ENCODE assay signal across 12 cellular contexts in the genomic region with DNA sequence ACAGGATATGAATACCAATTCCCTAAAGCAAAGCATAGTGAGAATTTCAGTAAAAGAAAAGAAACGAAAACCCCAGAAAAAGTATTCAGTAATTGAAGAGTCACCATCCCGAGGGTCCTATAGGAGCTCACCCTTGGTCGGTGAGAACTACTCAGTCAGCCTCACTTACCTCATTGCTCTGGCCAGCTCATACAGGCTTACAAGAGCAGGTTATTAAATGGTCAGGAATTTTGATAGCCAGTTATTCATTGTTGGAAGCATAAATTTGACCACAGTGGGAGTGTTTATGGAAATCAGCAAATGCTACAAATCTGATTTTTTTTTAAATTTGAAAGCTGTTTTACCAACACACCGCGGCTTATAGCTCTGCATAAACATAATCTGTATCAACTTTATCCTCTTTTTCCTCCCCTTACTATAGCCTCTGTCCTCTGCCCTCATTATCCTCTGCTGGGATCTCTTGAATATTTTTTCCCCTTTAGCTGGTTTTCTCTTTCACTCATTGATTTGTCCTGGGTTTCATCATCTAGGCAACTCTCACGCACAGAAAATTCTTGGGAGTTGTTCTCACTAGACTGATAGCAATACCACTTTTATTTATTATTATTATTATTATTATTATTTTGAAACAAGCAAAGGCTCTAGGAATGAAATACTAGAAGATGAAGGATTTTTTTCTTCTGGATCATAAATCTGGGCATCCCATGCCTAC. TPM values are rescaled to one million over a fixed set of nuclear protein-coding genes. Genes with fewer than 3 reads are reported as not detected.
A peak's percentile ranks its signal among the peaks of the same experiment; 100 is the strongest.
DNase-seq lines count a peak whose midpoint lies in the region; ATAC-seq, FAIRE-seq and TF ChIP-seq lines count a peak whose summit lies in the region.
"Had no signal": no experiment of that assay in that cellular context is flagged by ENCODE, and none has a peak within 500 bp of the region (broad histone marks: within the 10 kb centered on the region; RNA-seq: fewer than 3 reads in every experiment).

No MANE protein-coding gene starts in this region.

- no peaks in the 10 kb centered on the region for H3K36me3 Mint-ChIP-seq in astrocyte (ENCODE audit: low read depth, unreplicated experiment)
- H3K36me3 Mint-ChIP-seq: activated CD4-positive, alpha-beta memory T cell treated with anti-CD3 and anti-CD28 coated beads for 36 hours; naive thymus-derived CD8-positive, alpha-beta T cell had no signal

- DNase-seq in HS-27A (ENCODE audit: low read depth) (peak; percentile 75), astrocyte (ENCODE audit: low read depth) (peak; percentile 97), kidney (no peak), medulla oblongata (ENCODE audit: extremely low spot score) (no peak), NK-92 (lab: John Stamatoyannopoulos, UW; ENCODE audit: unreplicated experiment) (no peak)
- DNase-seq: activated CD4-positive, alpha-beta memory T cell treated with anti-CD3 and anti-CD28 coated beads for 36 hours; cortex of kidney; naive thymus-derived CD8-positive, alpha-beta T cell had no signal

- H3K79me2 ChIP-seq in astrocyte (ENCODE audit: insufficient read depth, low read length) = no peaks in the 10 kb centered on the region

- peak overlapping the region; percentile 100 for H3K27ac Mint-ChIP-seq in astrocyte (ENCODE audit: unreplicated experiment)
- H3K27ac Mint-ChIP-seq: activated CD4-positive, alpha-beta memory T cell treated with anti-CD3 and anti-CD28 coated beads for 36 hours; naive thymus-derived CD8-positive, alpha-beta T cell had no signal

- no peak overlapping the region for H3K4me3 ChIP-seq in astrocyte (ENCODE audit: insufficient read depth, low read depth, low read length)
- H3K4me3 ChIP-seq in kidney (ENCODE audit: low read length in 2 of 2) = no peak overlapping the region
- no peak overlapping the region for H3K4me3 ChIP-seq in subcutaneous abdominal adipose tissue (ENCODE audit: low read depth in 1 of 5, low read length in 5 of 5)

- H4K20me1 ChIP-seq in astrocyte (ENCODE audit: insufficient read depth, low read length) = no peaks in the 10 kb centered on the region

- no peaks in the 10 kb centered on the region for H3K9me3 Mint-ChIP-seq in astrocyte (ENCODE audit: unreplicated experiment)
- H3K9me3 Mint-ChIP-seq: activated CD4-positive, alpha-beta memory T cell treated with anti-CD3 and anti-CD28 coated beads for 36 hours; naive thymus-derived CD8-positive, alpha-beta T cell had no signal

- H3K27me3 ChIP-seq in astrocyte (ENCODE audit: insufficient read depth, low read length) (no peaks in the 10 kb centered on the region), subcutaneous abdominal adipose tissue (ENCODE audit: control insufficient read depth in 5 of 5, insufficient read depth in 4 of 5, low read length in 5 of 5) (no peaks in the 10 kb centered on the region)

- H3K36me3 ChIP-seq in astrocyte (ENCODE audit: insufficient read depth, low read length) (no peaks in the 10 kb centered on the region), kidney (ENCODE audit: control insufficient read depth in 1 of 2, insufficient read depth in 2 of 2, low read length in 2 of 2) (no peaks in the 10 kb centered on the region), subcutaneous abdominal adipose tissue (ENCODE audit: control insufficient read depth in 5 of 5, insufficient read depth in 5 of 5, low read length in 5 of 5) (no peaks in the 10 kb centered on the region)

- TF ChIP-seq CTCF in astrocyte (IDR thresholded peaks at IDR 0.05; ENCODE audit: insufficient read depth, low read depth, low read length) = no peak
- no peak for TF ChIP-seq CTCF in kidney (IDR thresholded peaks at IDR 0.05; ENCODE audit: borderline replicate concordance, extremely low read depth, insufficient read depth)

- H3K27ac ChIP-seq in astrocyte (ENCODE audit: low read depth, low read length) (peak overlapping the region; percentile 97), kidney (ENCODE audit: low read depth in 2 of 2, low read length in 2 of 2) (peak overlapping the region; percentile 52 to 82), subcutaneous abdominal adipose tissue (ENCODE audit: low read depth, low read length) (peak overlapping the region; percentile 84)

- H2AFZ ChIP-seq in astrocyte (ENCODE audit: low read depth, low read length) = no peak overlapping the region

- peaks cover 50% of the 10 kb centered on the region for H3K4me1 Mint-ChIP-seq in astrocyte (ENCODE audit: low read depth, unreplicated experiment)
- H3K4me1 Mint-ChIP-seq: naive thymus-derived CD8-positive, alpha-beta T cell had no signal

- H3K9ac ChIP-seq in astrocyte (ENCODE audit: low read length) (peak overlapping the region; percentile 77), kidney (ENCODE audit: low read length in 2 of 2) (no peak overlapping the region), subcutaneous abdominal adipose tissue (ENCODE audit: low read length in 5 of 5) (peak overlapping the region in 2 of 5 donors; percentile 43 to 56)

- H3K4me2 ChIP-seq in astrocyte (ENCODE audit: low read length) = peak overlapping the region; percentile 75

- peaks cover 56% of the 10 kb centered on the region for H3K4me1 ChIP-seq in astrocyte (ENCODE audit: insufficient read depth, low read length)
- H3K4me1 ChIP-seq in kidney (ENCODE audit: control insufficient read depth in 1 of 2, insufficient read depth in 1 of 2, low read depth in 1 of 2, low read length in 2 of 2) = peaks cover 8 to 9% of the 10 kb centered on the region in 2 donors
- peaks cover 5 to 37% (median 27%) of the 10 kb centered on the region in 5 donors for H3K4me1 ChIP-seq in subcutaneous abdominal adipose tissue (ENCODE audit: control insufficient read depth in 5 of 5, insufficient read depth in 5 of 5, low read length in 5 of 5)

- H3K4me3 Mint-ChIP-seq in astrocyte (ENCODE audit: unreplicated experiment) = peak overlapping the region; percentile 54
- H3K4me3 Mint-ChIP-seq: activated CD4-positive, alpha-beta memory T cell treated with anti-CD3 and anti-CD28 coated beads for 36 hours; naive thymus-derived CD8-positive, alpha-beta T cell had no signal

- no peaks in the 10 kb centered on the region for H3K9me3 ChIP-seq in astrocyte (ENCODE audit: insufficient read depth, low read depth, low read length)
- no peaks in the 10 kb centered on the region for H3K9me3 ChIP-seq in kidney (ENCODE audit: control insufficient read depth in 1 of 2, low read length in 2 of 2)
- H3K9me3 ChIP-seq in subcutaneous abdominal adipose tissue (ENCODE audit: control insufficient read depth in 5 of 5, low read length in 5 of 5) = no peaks in the 10 kb centered on the region

- ATAC-seq in GM19467 (IDR thresholded peaks at IDR 0.05; ENCODE audit: unreplicated experiment) (no peak), GM19023 (IDR thresholded peaks at IDR 0.05; ENCODE audit: unreplicated experiment) (no peak)
- ATAC-seq: naive thymus-derived CD8-positive, alpha-beta T cell had no signal

- FAIRE-seq in astrocyte (lab: Jason Lieb, UNC) (no peak), kidney (lab: Jason Lieb, UNC) (no peak)

- intact Hi-C loops in kidney (cut with DNase I) = no loop called here

- no peaks in the 10 kb centered on the region for H3K27me3 Mint-ChIP-seq in astrocyte (ENCODE audit: low read depth, unreplicated experiment)

RNA-seq across cellular contexts. Expression of gene CXCL2, which starts 11.1 kb away (rescaled TPM):
- 1.2 and 1.3 TPM in 2 replicates for total RNA-seq in astrocyte
- 17.8 TPM for total RNA-seq in kidney
- 16.9 TPM for polyA plus RNA-seq in kidney (ENCODE audit: insufficient read depth, low read depth, low replicate concordance)
- total RNA-seq: activated CD4-positive, alpha-beta memory T cell treated with anti-CD3 and anti-CD28 coated beads for 36 hours; H7; naive thymus-derived CD8-positive, alpha-beta T cell had no signal
- polyA plus RNA-seq: naive thymus-derived CD8-positive, alpha-beta T cell had no signal

RNA-seq across cellular contexts. Expression of gene MTHFD2L, which starts 47.9 kb away (rescaled TPM):
- total RNA-seq in astrocyte (10.6 and 12.4 TPM in 2 replicates), kidney (16.3 TPM)
- 12.3 TPM for polyA plus RNA-seq in kidney (ENCODE audit: insufficient read depth, low read depth, low replicate concordance)

Comparison
In these comparisons a context has a peak if more than half of its experiments do, and no peak if none do; other contexts are left out.
1. DNase-seq: peak in HS-27A (single experiment) and astrocyte (single experiment); none in kidney (single experiment), medulla oblongata (single experiment) and NK-92 (single experiment).
2. Peak in every context shown above with its lines, with median percentiles within 50 percentile points of each other: H3K27ac ChIP-seq.